ENCODE assay signal across 18 cellular contexts in the genomic region with DNA sequence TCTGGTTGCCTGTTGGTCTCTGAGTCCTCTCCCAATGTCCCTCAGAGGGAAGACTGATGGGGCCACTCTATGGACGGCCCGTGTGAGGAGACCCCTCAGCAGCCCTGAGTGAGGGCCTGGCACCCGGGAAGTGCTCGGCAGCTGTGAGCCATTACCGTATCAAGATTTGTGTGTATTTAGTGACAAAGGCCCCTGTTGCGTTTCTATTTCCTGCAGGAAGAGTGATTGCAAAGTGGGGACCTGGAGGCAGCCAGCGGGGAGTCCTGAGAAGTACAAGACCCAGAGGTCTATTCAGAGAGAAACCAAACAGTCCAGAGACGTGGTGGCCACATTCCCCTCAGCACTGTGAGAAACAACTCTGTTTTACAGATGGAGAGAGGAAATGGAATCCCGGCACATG. TPM values are rescaled to one million over a fixed set of nuclear protein-coding genes. Genes with fewer than 3 reads are reported as not detected.
DNase-seq lines count a peak whose midpoint lies in the region; ATAC-seq and TF ChIP-seq lines count a peak whose summit lies in the region.
"Had no signal": no experiment of that assay in that cellular context is flagged by ENCODE, and none has a peak within 500 bp of the region (broad histone marks: within the 10 kb centered on the region; RNA-seq: fewer than 3 reads in every experiment).

No MANE protein-coding gene starts in this region.

- H3K4me1 Mint-ChIP-seq in dendritic cell treated with granulocyte-macrophage colony-stimulating factor and Interleukin-4, amounts not matched to agents 40 ng/mL and 50 ng/mL, for 4 days (ENCODE audit: low read depth) = peaks cover 11% of the 10 kb centered on the region
- H3K4me1 Mint-ChIP-seq: stimulated activated effector memory CD8-positive, alpha-beta T cell treated with anti-CD3 and anti-CD28 coated beads, Interleukin-12 subunit alpha, Interleukin-12 subunit beta, amount 100 ng/mL, for 72 hours had no signal

- no peak for TF ChIP-seq CTCF in upper lobe of left lung (IDR thresholded peaks at IDR 0.05)

- H3K9me3 ChIP-seq in muscle layer of duodenum (ENCODE audit: control insufficient read depth in 1 of 2, low read length in 2 of 2) = peaks cover 0 to 3% of the 10 kb centered on the region in 2 donors
- peaks cover 0 to 3% (median 0%) of the 10 kb centered on the region in 4 donors for H3K9me3 ChIP-seq in upper lobe of left lung
- H3K9me3 ChIP-seq: SK-N-SH had no signal

- peaks cover 0 to 5% of the 10 kb centered on the region in 2 donors for H3K4me1 ChIP-seq in muscle layer of duodenum (ENCODE audit: control insufficient read depth in 1 of 2, insufficient read depth in 2 of 2, low read length in 2 of 2)
- peaks cover 5 to 15% (median 11%) of the 10 kb centered on the region in 4 donors for H3K4me1 ChIP-seq in upper lobe of left lung

- ATAC-seq in upper lobe of left lung (ENCODE audit: low FRiP score in 2 of 2) (peak in 1 of 2 donors; percentile 4), HG03469 (IDR thresholded peaks at IDR 0.05; ENCODE audit: unreplicated experiment) (no peak), HG02642 (IDR thresholded peaks at IDR 0.05; ENCODE audit: poor library complexity, unreplicated experiment) (no peak)
- ATAC-seq: activated CD8-positive, alpha-beta T cell treated with anti-CD3 and anti-CD28 coated beads, Interleukin-2, amount 10 ng/mL, durations not matched to agents 7 days and 5 days; stimulated activated effector memory CD8-positive, alpha-beta T cell treated with anti-CD3 and anti-CD28 coated beads, Interleukin-12 subunit alpha, Interleukin-12 subunit beta, amount 100 ng/mL, for 72 hours had no signal

- H3K9me3 Mint-ChIP-seq in dendritic cell treated with granulocyte-macrophage colony-stimulating factor and Interleukin-4, amounts not matched to agents 40 ng/mL and 50 ng/mL, for 4 days = no peaks in the 10 kb centered on the region
- H3K9me3 Mint-ChIP-seq: stimulated activated effector memory CD8-positive, alpha-beta T cell treated with anti-CD3 and anti-CD28 coated beads, Interleukin-12 subunit alpha, Interleukin-12 subunit beta, amount 100 ng/mL, for 72 hours had no signal

- no peaks in the 10 kb centered on the region for H3K36me3 Mint-ChIP-seq in dendritic cell treated with granulocyte-macrophage colony-stimulating factor and Interleukin-4, amounts not matched to agents 40 ng/mL and 50 ng/mL, for 4 days (ENCODE audit: low read depth)
- H3K36me3 Mint-ChIP-seq: stimulated activated effector memory CD8-positive, alpha-beta T cell treated with anti-CD3 and anti-CD28 coated beads, Interleukin-12 subunit alpha, Interleukin-12 subunit beta, amount 100 ng/mL, for 72 hours had no signal

- no peaks in the 10 kb centered on the region for H3K36me3 ChIP-seq in muscle layer of duodenum (ENCODE audit: control insufficient read depth in 1 of 2, insufficient read depth in 2 of 2, low read length in 2 of 2)
- H3K36me3 ChIP-seq in upper lobe of left lung = no peaks in the 10 kb centered on the region

- no peak for TF ChIP-seq POLR2A in upper lobe of left lung (IDR thresholded peaks at IDR 0.05)

- peaks cover 14% of the 10 kb centered on the region for H3K27me3 Mint-ChIP-seq in dendritic cell treated with granulocyte-macrophage colony-stimulating factor and Interleukin-4, amounts not matched to agents 40 ng/mL and 50 ng/mL, for 4 days

- H3K27ac ChIP-seq in muscle layer of duodenum (ENCODE audit: low read length) (peak overlapping the region; percentile 14), upper lobe of left lung (peak overlapping the region; percentile 59 to 81 (median 73))
- H3K27ac ChIP-seq: GM23248 had no signal

- H3K27ac Mint-ChIP-seq in dendritic cell treated with granulocyte-macrophage colony-stimulating factor and Interleukin-4, amounts not matched to agents 40 ng/mL and 50 ng/mL, for 4 days = no peak overlapping the region
- H3K27ac Mint-ChIP-seq: activated CD8-positive, alpha-beta T cell treated with anti-CD3 and anti-CD28 coated beads, Interleukin-2, amount 10 ng/mL, durations not matched to agents 7 days and 5 days; stimulated activated effector memory CD8-positive, alpha-beta T cell treated with anti-CD3 and anti-CD28 coated beads, Interleukin-12 subunit alpha, Interleukin-12 subunit beta, amount 100 ng/mL, for 72 hours had no signal

- no peak overlapping the region for H3K4me3 ChIP-seq in muscle layer of duodenum (ENCODE audit: low read depth in 1 of 2, low read length in 2 of 2)
- H3K4me3 ChIP-seq in upper lobe of left lung = no peak overlapping the region
- H3K4me3 ChIP-seq: GM23248 had no signal

- intact Hi-C loops in dendritic cell treated with granulocyte-macrophage colony-stimulating factor and Interleukin-4, amounts not matched to agents 40 ng/mL and 50 ng/mL, for 4 days (cut with micrococcal nuclease) = loop anchor here (10.0 kb wide), 2 partner anchors 70 to 100 kb away; no protein-coding TSS in a partner anchor

- DNase-seq in NCI-H69 (lab: John Stamatoyannopoulos, UW) = peak; percentile 66
- DNase-seq in upper lobe of left lung = no peak
- no peak for DNase-seq in dermis blood vessel endothelial cell
- DNase-seq: activated CD8-positive, alpha-beta T cell treated with anti-CD3 and anti-CD28 coated beads, Interleukin-2, amount 10 ng/mL, durations not matched to agents 7 days and 5 days; activated naive CD4-positive, alpha-beta T cell treated with anti-CD3 and anti-CD28 coated beads, Interleukin-2, amount 50 U/mL, for 16 hours; activated T-cell treated with anti-CD3 and anti-CD28 coated beads, Interleukin-2, amount 50 U/mL, for 48 hours; Calu3; cortex of kidney; GM23248; NCI-H1694 treated with DMSO at 0.1 percent for 48 hours; NCI-H2227 treated with DMSO at 0.1 percent for 48 hours; SK-N-SH; T1000 had no signal

- peak overlapping the region; percentile 54 for H3K4me3 Mint-ChIP-seq in dendritic cell treated with granulocyte-macrophage colony-stimulating factor and Interleukin-4, amounts not matched to agents 40 ng/mL and 50 ng/mL, for 4 days
- H3K4me3 Mint-ChIP-seq: activated CD8-positive, alpha-beta T cell treated with anti-CD3 and anti-CD28 coated beads, Interleukin-2, amount 10 ng/mL, durations not matched to agents 7 days and 5 days; stimulated activated effector memory CD8-positive, alpha-beta T cell treated with anti-CD3 and anti-CD28 coated beads, Interleukin-12 subunit alpha, Interleukin-12 subunit beta, amount 100 ng/mL, for 72 hours had no signal

- TF ChIP-seq EP300 in upper lobe of left lung (IDR thresholded peaks at IDR 0.05) = no peak

- WGBS in upper lobe of left lung, 2 donors = 62 to 67% methylated on average over 9 of the region's 9 CpGs

- H3K27me3 ChIP-seq in muscle layer of duodenum (ENCODE audit: low read depth, low read length) = no peaks in the 10 kb centered on the region
- no peaks in the 10 kb centered on the region for H3K27me3 ChIP-seq in upper lobe of left lung

RNA-seq across cellular contexts. Expression of a gene that starts 51.1 kb away (rescaled TPM):
- total RNA-seq in upper lobe of left lung = 10 to 100 TPM; 16.1 to 54.5 (median 27.3) TPM
- total RNA-seq in dermis blood vessel endothelial cell = 93.0 and 99.0 TPM in 2 replicates
- total RNA-seq: activated CD8-positive, alpha-beta T cell treated with anti-CD3 and anti-CD28 coated beads, Interleukin-2, amount 10 ng/mL, durations not matched to agents 7 days and 5 days had no signal
